In the genomic region with DNA sequence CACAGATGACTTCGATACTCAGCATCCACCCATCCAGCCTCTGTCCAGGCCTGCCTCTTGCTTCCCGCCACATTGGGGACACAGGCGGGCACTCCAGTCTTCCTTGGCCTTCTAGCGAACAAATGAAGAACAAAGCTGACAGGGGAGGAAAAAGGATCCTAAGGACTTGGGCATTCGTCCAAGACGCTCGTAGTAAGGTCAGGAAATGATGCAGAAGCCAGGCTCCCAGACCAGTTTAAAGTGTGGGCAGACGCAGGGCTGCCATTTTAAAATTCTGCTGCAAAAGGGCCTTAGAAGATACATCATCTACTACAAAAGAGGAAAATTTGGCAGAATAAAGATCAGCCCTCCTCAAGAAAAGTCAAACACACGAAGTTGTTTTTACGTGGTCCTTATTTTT, we compare ENCODE assay signal across 1 cellular context.
TF ChIP-seq lines count a peak whose summit lies in the region.

No MANE protein-coding gene starts in this region.

TF ChIP-seq in IMR-90, 13 proteins besides CTCF, POLR2A, EP300 and RAD21 (continued from another document):
- no peak for TF ChIP-seq RFX5 (IDR thresholded peaks at IDR 0.05; ENCODE audit: low read depth, low read length)
- TF ChIP-seq SMC3 (IDR thresholded peaks at IDR 0.05; ENCODE audit: low read depth, low read length): no peak
- TF ChIP-seq MAZ (IDR thresholded peaks at IDR 0.05; ENCODE audit: borderline replicate concordance, low read depth, low read length): no peak
- no peak for TF ChIP-seq MAFK (IDR thresholded peaks at IDR 0.05; ENCODE audit: low read depth, low read length)
- TF ChIP-seq CHD1 (IDR thresholded peaks at IDR 0.05; ENCODE audit: low read depth, low read length): no peak
- TF ChIP-seq BHLHE40 (IDR thresholded peaks at IDR 0.05; ENCODE audit: low read depth, low read length): no peak
- TF ChIP-seq NFE2L2 (IDR thresholded peaks at IDR 0.05; ENCODE audit: low read depth, low read length): no peak
- TF ChIP-seq MXI1 (IDR thresholded peaks at IDR 0.05; ENCODE audit: borderline replicate concordance, low read depth, low read length): no peak
- no peak for TF ChIP-seq ELK1 (IDR thresholded peaks at IDR 0.05; ENCODE audit: borderline replicate concordance, low read depth, low read length)
- no peak for TF ChIP-seq FOS (IDR thresholded peaks at IDR 0.05; ENCODE audit: low read depth, low read length)
- TF ChIP-seq, protein P1, sequence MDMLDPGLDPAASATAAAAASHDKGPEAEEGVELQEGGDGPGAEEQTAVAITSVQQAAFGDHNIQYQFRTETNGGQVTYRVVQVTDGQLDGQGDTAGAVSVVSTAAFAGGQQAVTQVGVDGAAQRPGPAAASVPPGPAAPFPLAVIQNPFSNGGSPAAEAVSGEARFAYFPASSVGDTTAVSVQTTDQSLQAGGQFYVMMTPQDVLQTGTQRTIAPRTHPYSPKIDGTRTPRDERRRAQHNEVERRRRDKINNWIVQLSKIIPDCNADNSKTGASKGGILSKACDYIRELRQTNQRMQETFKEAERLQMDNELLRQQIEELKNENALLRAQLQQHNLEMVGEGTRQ (IDR thresholded peaks at IDR 0.05; ENCODE audit: low read depth, low read length): no peak
